10 cellular contexts compared by ENCODE assay signal in genomic region chr20:967796-968742, GRCh38. TPM values are rescaled to one million over a fixed set of nuclear protein-coding genes. Genes with fewer than 3 reads are reported as not detected.
DNase-seq lines count a peak whose midpoint lies in the region; ATAC-seq and TF ChIP-seq lines count a peak whose summit lies in the region.
"Had no signal": no experiment of that assay in that cellular context is flagged by ENCODE, and none has a peak within 500 bp of the region (broad histone marks: within the 10 kb centered on the region; RNA-seq: fewer than 3 reads in every experiment).

No MANE protein-coding gene starts in this region.

- H3K27ac ChIP-seq in RWPE1, result no peak overlapping the region

- no peak for TF ChIP-seq CTCF in RWPE1 (conservative IDR thresholded peaks at IDR 0.05; ENCODE audit: low read depth)

- no peaks in the 10 kb centered on the region for H3K4me1 Mint-ChIP-seq in activated CD4-positive, alpha-beta memory T cell treated with anti-CD3 and anti-CD28 coated beads for 36 hours (ENCODE audit: low read depth)
- H3K4me1 Mint-ChIP-seq: memory B cell had no signal

- CTCF ChIA-PET in RWPE1 (lab: Yijun Ruan, JAX), result interaction anchor here (0.7 kb wide), 2 partner anchors 75 to 152 kb away, joined by 4 to 5 read pairs; no protein-coding TSS in a partner anchor
- CTCF ChIA-PET in activated CD4-positive, alpha-beta memory T cell treated with anti-CD3 and anti-CD28 coated beads for 36 hours (lab: Charles Lee), result interaction anchor here (1.0 to 5.8 kb wide), 2 partner anchors 12 to 114 kb away, joined by 3 to 37 read pairs; no protein-coding TSS in a partner anchor

- H3K36me3 ChIP-seq in H7 (replicated peaks; ENCODE audit: control insufficient read depth, insufficient read depth, low read length), result no peaks in the 10 kb centered on the region

- ATAC-seq in GM18517 (IDR thresholded peaks at IDR 0.05; ENCODE audit: unreplicated experiment), result no peak

- H3K27me3 ChIP-seq in H7 (ENCODE audit: control insufficient read depth, insufficient read depth, low read length), result no peaks in the 10 kb centered on the region

- H3K27ac Mint-ChIP-seq in activated CD4-positive, alpha-beta memory T cell treated with anti-CD3 and anti-CD28 coated beads for 36 hours, result no peak overlapping the region
- H3K27ac Mint-ChIP-seq: memory B cell had no signal

- H3K36me3 Mint-ChIP-seq in activated CD4-positive, alpha-beta memory T cell treated with anti-CD3 and anti-CD28 coated beads for 36 hours, result no peaks in the 10 kb centered on the region
- H3K36me3 Mint-ChIP-seq: memory B cell had no signal

- H3K4me3 ChIP-seq in H7 (ENCODE audit: insufficient read depth, low read depth, low read length), result no peak overlapping the region

- H3K9me3 Mint-ChIP-seq in activated CD4-positive, alpha-beta memory T cell treated with anti-CD3 and anti-CD28 coated beads for 36 hours, result no peaks in the 10 kb centered on the region
- H3K9me3 Mint-ChIP-seq: memory B cell had no signal

- in situ Hi-C loops in Caki2 (cut with HindIII; ENCODE audit: low pct_unique_long_range_greater_than_20kb, low sequenced_read_pairs), result no loop called here

- H3K27me3 Mint-ChIP-seq in activated CD4-positive, alpha-beta memory T cell treated with anti-CD3 and anti-CD28 coated beads for 36 hours, result peaks cover 5% of the 10 kb centered on the region

- DNase-seq in Caki2 (ENCODE audit: low read depth) (peak; percentile 20), H7 (peak; percentile 76), RWPE1 (ENCODE audit: low spot score) (peak; percentile 49), fibroblast of peridontal ligament (ENCODE audit: extremely low read depth) (peak; percentile 21), NCI-H1694 (lab: John Stamatoyannopoulos, UW) (no peak), HuH-7 (ENCODE audit: low spot score) (no peak)
- no peak for DNase-seq in activated CD4-positive, alpha-beta memory T cell treated with anti-CD3 and anti-CD28 coated beads for 36 hours
- DNase-seq: effector CD4-positive, alpha-beta T cell had no signal

- POLR2A ChIA-PET in RWPE1 (lab: Yijun Ruan, JAX; ENCODE audit: low non-redundant PET), result no interaction called here
- POLR2A ChIA-PET in activated CD4-positive, alpha-beta memory T cell treated with anti-CD3 and anti-CD28 coated beads for 36 hours (lab: Charles Lee), result no interaction called here

- intact Hi-C loops in activated CD4-positive, alpha-beta memory T cell treated with anti-CD3 and anti-CD28 coated beads for 36 hours (cut with micrococcal nuclease), result no loop called here

- H3K4me3 Mint-ChIP-seq in activated CD4-positive, alpha-beta memory T cell treated with anti-CD3 and anti-CD28 coated beads for 36 hours, result no peak overlapping the region
- H3K4me3 Mint-ChIP-seq: memory B cell had no signal

RNA-seq across cellular contexts. Expression of gene RSPO4, which starts 34.0 kb away (rescaled TPM):
- not detected in 2 replicates for total RNA-seq in Caki2 (2014; rRNA removed; shearing (Covaris generic); ENCODE audit: low replicate concordance)
- total RNA-seq in H7 (2014; rRNA removed; shearing (Covaris generic)), result 0.35 and 1.4 TPM in 2 replicates
- not detected for total RNA-seq in activated CD4-positive, alpha-beta memory T cell treated with anti-CD3 and anti-CD28 coated beads for 36 hours

RNA-seq across cellular contexts. Expression of gene ANGPT4, which starts 51.9 kb away (rescaled TPM):
- total RNA-seq in Caki2 (2014; rRNA removed; shearing (Covaris generic); ENCODE audit: low replicate concordance), result 0.09 TPM in 1 of 2 replicates, not detected in the other
- 0.11 and 0.31 TPM in 2 replicates for total RNA-seq in H7 (2014; rRNA removed; shearing (Covaris generic))
- not detected for total RNA-seq in activated CD4-positive, alpha-beta memory T cell treated with anti-CD3 and anti-CD28 coated beads for 36 hours

Comparison
In these comparisons a context has a peak if more than half of its experiments do, and no peak if none do; other contexts are left out.
1. DNase-seq: peak in Caki2 (single experiment), H7 (single experiment), RWPE1 (single experiment) and fibroblast of peridontal ligament (single experiment); none in NCI-H1694 (single experiment), activated CD4-positive, alpha-beta memory T cell treated with anti-CD3 and anti-CD28 coated beads for 36 hours (single experiment) and HuH-7 (single experiment).